Comparison of ENCODE assay signal across 18 cellular contexts in the genomic region with DNA sequence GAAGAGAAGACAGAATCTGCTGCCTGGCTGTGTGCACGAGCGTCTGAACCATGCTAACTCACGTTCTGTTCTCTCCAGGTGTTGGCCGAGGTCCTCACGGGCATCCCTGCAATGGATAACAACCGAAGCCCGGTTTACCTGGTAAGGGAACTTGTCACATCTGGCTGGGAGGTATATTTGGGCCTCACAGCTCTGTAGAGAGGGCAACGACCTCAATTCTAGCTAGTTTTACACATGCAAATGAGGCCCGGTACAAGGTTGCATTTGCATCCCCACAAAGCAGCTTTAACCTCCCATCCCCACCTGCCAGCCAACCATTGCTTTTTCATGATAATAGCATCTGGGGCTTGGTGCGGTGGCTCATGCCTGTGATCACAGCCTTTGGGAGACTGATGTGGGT. TPM values are rescaled to one million over a fixed set of nuclear protein-coding genes. Genes with fewer than 3 reads are reported as not detected.
DNase-seq lines count a peak whose midpoint lies in the region; ATAC-seq and FAIRE-seq lines count a peak whose summit lies in the region.
"Had no signal": no experiment of that assay in that cellular context is flagged by ENCODE, and none has a peak within 500 bp of the region (broad histone marks: within the 10 kb centered on the region; RNA-seq: fewer than 3 reads in every experiment).

No MANE protein-coding gene starts in this region.

- peak overlapping the region; percentile 87 for H3K27ac Mint-ChIP-seq in T-helper 17 cell

- no peaks in the 10 kb centered on the region for H3K79me1 ChIP-seq in neuronal stem cell (ENCODE audit: low read depth, low read length)

- no peak overlapping the region for H3K4ac ChIP-seq in neuronal stem cell (ENCODE audit: low read length)

- H4K8ac ChIP-seq in neuronal stem cell (ENCODE audit: low read depth, low read length): no peak overlapping the region

- peak overlapping the region; percentile 54 for H2BK120ac ChIP-seq in neuronal stem cell (ENCODE audit: low read depth, low read length)

- H3K9me3 ChIP-seq in T-helper 17 cell (ENCODE audit: control insufficient read depth, low read length, poor library complexity, severe bottlenecking) (no peaks in the 10 kb centered on the region), neuronal stem cell (replicated peaks in 1 of 2; ENCODE audit: control insufficient read depth in 2 of 2, insufficient read depth in 1 of 2, low read depth in 1 of 2, low read length in 2 of 2) (no peaks in the 10 kb centered on the region)
- H3K9me3 ChIP-seq: esophagus squamous epithelium, psoas muscle, SJCRH30, testis had no signal

- H3K18ac ChIP-seq in neuronal stem cell (ENCODE audit: low read length): no peak overlapping the region

- no peak for DNase-seq in GM19239 (ENCODE audit: insufficient read length, low spot score)
- no peak for DNase-seq in T-helper 17 cell
- no peak for DNase-seq in neuronal stem cell (ENCODE audit: low spot score)
- DNase-seq in NOMO-1 treated with dmso at 0.1 percent for 144 hours (lab: John Stamatoyannopoulos, UW; ENCODE audit: unreplicated experiment): no peak
- DNase-seq in HUDEP-2 (lab: John Stamatoyannopoulos, UW; ENCODE audit: unreplicated experiment in 76 of 76): no peak
- DNase-seq in T-helper 9 cell: no peak
- DNase-seq: activated CD4-positive, alpha-beta T cell treated with anti-CD3 and anti-CD28 coated beads for 4 hours; activated gamma-delta T cell; AML-193; amniotic stem cell; caudate nucleus; esophagus squamous epithelium; midbrain; psoas muscle; SJCRH30; T1000; testis had no signal

- no CpG with 5 or more reads among the region's 10 CpGs for WGBS in neuronal stem cell (ENCODE audit: extremely low coverage in 2 of 2, insufficient read length in 2 of 2, insufficient replicate concordance in 1 of 2), 2 donors

- H3K27me3 ChIP-seq in neuronal stem cell (ENCODE audit: control insufficient read depth in 3 of 3, insufficient read depth in 3 of 3, low read depth in 1 of 3, low read length in 3 of 3): no peaks in the 10 kb centered on the region
- H3K27me3 ChIP-seq: esophagus squamous epithelium, SJCRH30, testis had no signal

- H2BK12ac ChIP-seq in neuronal stem cell (ENCODE audit: low read length): no peak overlapping the region

- no peak overlapping the region for H2AFZ ChIP-seq in neuronal stem cell (ENCODE audit: low read length)

- no peak overlapping the region for H2BK5ac ChIP-seq in neuronal stem cell (ENCODE audit: low read length)

- H3K9ac ChIP-seq in neuronal stem cell (ENCODE audit: low read depth, low read length, poor library complexity): no peak overlapping the region

- H3K27ac ChIP-seq in neuronal stem cell (replicated peaks; ENCODE audit: low read length): no peak overlapping the region
- H3K27ac ChIP-seq: esophagus squamous epithelium, psoas muscle, SJCRH30, testis had no signal

- ATAC-seq in HG03354 (IDR thresholded peaks at IDR 0.05; ENCODE audit: poor library complexity, severe bottlenecking, unreplicated experiment) (peak; percentile 39), T-helper 17 cell (no peak)
- ATAC-seq: psoas muscle had no signal

- H2BK15ac ChIP-seq in neuronal stem cell (ENCODE audit: low read length): peak overlapping the region; percentile 22

- H3K4me3 ChIP-seq in neuronal stem cell (ENCODE audit: low read length in 2 of 2): no peak overlapping the region
- H3K4me3 ChIP-seq: esophagus squamous epithelium, psoas muscle, SJCRH30, testis had no signal

- peaks cover 38% of the 10 kb centered on the region for H3K4me1 Mint-ChIP-seq in T-helper 17 cell

- H3K23ac ChIP-seq in neuronal stem cell (ENCODE audit: low read depth, low read length, poor library complexity): no peak overlapping the region

- no peak overlapping the region for H2AK5ac ChIP-seq in neuronal stem cell (ENCODE audit: low read depth, low read length)

- peak overlapping the region; percentile 19 for H3K4me3 Mint-ChIP-seq in T-helper 17 cell

- H3K36me3 ChIP-seq in neuronal stem cell (replicated peaks in 1 of 2; ENCODE audit: control insufficient read depth in 2 of 2, insufficient read depth in 2 of 2, low read length in 2 of 2): no peaks in the 10 kb centered on the region
- H3K36me3 ChIP-seq: SJCRH30 had no signal

- H3K4me1 ChIP-seq in neuronal stem cell (ENCODE audit: control insufficient read depth in 2 of 2, insufficient read depth in 1 of 2, low read depth in 1 of 2, low read length in 2 of 2): no peaks in the 10 kb centered on the region
- H3K4me1 ChIP-seq: testis had no signal

- no peaks in the 10 kb centered on the region for H3K27me3 Mint-ChIP-seq in T-helper 17 cell

- H3K14ac ChIP-seq in neuronal stem cell (ENCODE audit: low read length): no peak overlapping the region

- H3K4me2 ChIP-seq in neuronal stem cell (ENCODE audit: insufficient read depth, low read length, poor library complexity, severe bottlenecking): no peak overlapping the region

- H3K36me3 Mint-ChIP-seq in T-helper 17 cell (ENCODE audit: low read depth): peaks cover 3% of the 10 kb centered on the region

- peak; percentile 63 for FAIRE-seq in GM19239 (lab: Jason Lieb, UNC)

- no peak overlapping the region for H4K91ac ChIP-seq in neuronal stem cell (ENCODE audit: low read depth, low read length, poor library complexity)

RNA-seq across cellular contexts. Expression of a gene that starts 22.0 kb away (rescaled TPM):
- 10 to 100 TPM; 56.8 to 63.7 TPM for total RNA-seq in T-helper 17 cell
- 10.3 TPM for polyA plus RNA-seq in neuronal stem cell (2013, experiment 1 of 2)
- polyA plus RNA-seq in neuronal stem cell (2013, experiment 2 of 2): 10.2 TPM
